Comparison of ENCODE assay signal across 13 cellular contexts in the genomic region with DNA sequence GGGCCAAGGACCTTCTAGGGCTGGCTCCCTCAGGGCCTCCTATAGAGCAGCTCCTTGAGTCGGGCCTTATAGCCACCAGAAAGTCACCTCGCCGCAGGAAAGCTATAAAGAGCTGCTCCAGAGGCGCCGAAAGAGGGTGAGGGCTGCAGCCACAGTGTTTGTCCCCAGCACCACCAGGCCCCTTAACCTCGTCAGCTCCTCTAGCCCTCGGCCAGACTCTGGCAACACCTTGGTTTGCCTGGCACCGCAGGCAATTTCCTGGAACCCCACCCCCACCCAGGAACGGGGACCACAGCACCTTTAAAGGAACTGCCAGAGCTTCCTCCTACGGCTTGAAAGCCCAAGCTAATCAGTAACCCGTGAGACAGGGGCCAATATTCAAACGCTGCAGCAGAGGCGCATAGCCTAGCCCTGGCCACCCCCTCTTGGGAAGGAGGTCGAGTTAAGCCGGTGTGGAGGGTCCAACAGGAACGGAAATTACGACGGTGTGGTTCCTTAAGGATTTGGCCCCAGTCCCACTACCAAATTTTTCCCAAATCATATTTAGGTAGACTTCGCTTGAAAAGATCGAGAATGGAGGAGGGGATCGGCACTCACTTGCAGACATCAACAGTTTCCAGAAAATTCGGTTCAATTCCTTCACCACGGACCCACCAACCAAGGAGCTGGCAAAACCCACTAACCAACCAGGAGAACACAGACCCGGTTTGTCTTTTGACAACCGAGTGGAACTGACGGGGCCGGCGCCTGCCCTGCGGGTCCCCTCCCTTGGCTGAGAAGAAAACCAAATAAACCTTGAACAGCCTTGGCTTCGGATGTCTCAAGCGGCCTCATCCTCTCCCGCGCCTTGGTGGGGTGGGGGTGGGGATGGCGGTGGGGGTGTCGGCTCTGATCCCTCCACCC. TPM values are rescaled to one million over a fixed set of nuclear protein-coding genes. Genes with fewer than 3 reads are reported as not detected.
DNase-seq lines count a peak whose midpoint lies in the region; ATAC-seq and TF ChIP-seq lines count a peak whose summit lies in the region.
"Had no signal": no experiment of that assay in that cellular context is flagged by ENCODE, and none has a peak within 500 bp of the region (broad histone marks: within the 10 kb centered on the region; RNA-seq: fewer than 3 reads in every experiment).

No MANE protein-coding gene starts in this region.

- peaks cover 94 to 100% of the 10 kb centered on the region in 2 donors for H3K27me3 Mint-ChIP-seq in effector memory CD8-positive, alpha-beta T cell
- H3K27me3 Mint-ChIP-seq in neural crest cell (ENCODE audit: low read depth): peaks cover 100% of the 10 kb centered on the region
- H3K27me3 Mint-ChIP-seq in activated T-helper 2 cell treated with anti-CD3 and anti-CD28 coated beads, Interferon-gamma antibody, Interleukin-2, Interleukin-4, amounts not matched to agents 10 μg/mL and 5 μg/mL and 100 μg/mL, durations not matched to agents 14 hours and 24 hours and 36 hours (ENCODE audit: low read depth): peaks cover 94% of the 10 kb centered on the region

- peak overlapping the region; percentile 98 for H3K4me2 ChIP-seq in Loucy (ENCODE audit: low read depth, low read length, poor library complexity, severe bottlenecking)

- peaks cover 77% of the 10 kb centered on the region for H4K20me1 ChIP-seq in Loucy (ENCODE audit: insufficient read depth, low read length, poor library complexity, severe bottlenecking)

- no peak overlapping the region for H2AFZ ChIP-seq in Loucy (ENCODE audit: low read length)

- intact Hi-C loops in activated T-helper 2 cell treated with anti-CD3 and anti-CD28 coated beads, Interferon-gamma antibody, Interleukin-2, Interleukin-4, amounts not matched to agents 10 μg/mL and 5 μg/mL and 100 μg/mL, durations not matched to agents 14 hours and 24 hours and 36 hours (cut with micrococcal nuclease): no loop called here

- peaks cover 32% of the 10 kb centered on the region for H3K4me1 ChIP-seq in Loucy (ENCODE audit: insufficient read depth, low read length, poor library complexity, severe bottlenecking)
- H3K4me1 ChIP-seq: foreskin keratinocyte had no signal

- H3K79me2 ChIP-seq in Loucy (ENCODE audit: insufficient read depth, low read length): peaks cover 100% of the 10 kb centered on the region

- DNase-seq in COLO668 (lab: John Stamatoyannopoulos, UW; ENCODE audit: unreplicated experiment) (peak; percentile 61), neural crest cell (ENCODE audit: low read depth, low spot score) (no peak), SIG-M5 (lab: John Stamatoyannopoulos, UW) (no peak)
- no peak for DNase-seq in effector memory CD8-positive, alpha-beta T cell
- no peak for DNase-seq in activated T-helper 2 cell treated with anti-CD3 and anti-CD28 coated beads, Interferon-gamma antibody, Interleukin-2, Interleukin-4, amounts not matched to agents 10 μg/mL and 5 μg/mL and 100 μg/mL, durations not matched to agents 14 hours and 24 hours and 36 hours (ENCODE audit: low spot score)
- DNase-seq: foreskin keratinocyte had no signal

- peak overlapping the region; percentile 100 for H3K9ac ChIP-seq in Loucy (ENCODE audit: low read depth, low read length, poor library complexity, severe bottlenecking)

- H3K4me3 ChIP-seq in Loucy (ENCODE audit: low read length, poor library complexity, severe bottlenecking): peak overlapping the region; percentile 89

- TF ChIP-seq CTCF in Loucy (conservative IDR thresholded peaks at IDR 0.05; ENCODE audit: low read length): no peak
- no peak for TF ChIP-seq CTCF in neural crest cell (conservative IDR thresholded peaks at IDR 0.05)

- H3K36me3 ChIP-seq in Loucy (ENCODE audit: insufficient read depth, low read length): peaks cover 60% of the 10 kb centered on the region
- H3K36me3 ChIP-seq: neutrophil had no signal

- peaks cover 12% of the 10 kb centered on the region for H3K36me3 Mint-ChIP-seq in effector memory CD8-positive, alpha-beta T cell (ENCODE audit: insufficient read depth)
- peaks cover 9% of the 10 kb centered on the region for H3K36me3 Mint-ChIP-seq in neural crest cell (ENCODE audit: low read depth)
- no peaks in the 10 kb centered on the region for H3K36me3 Mint-ChIP-seq in activated T-helper 2 cell treated with anti-CD3 and anti-CD28 coated beads, Interferon-gamma antibody, Interleukin-2, Interleukin-4, amounts not matched to agents 10 μg/mL and 5 μg/mL and 100 μg/mL, durations not matched to agents 14 hours and 24 hours and 36 hours (ENCODE audit: low read depth)
- H3K36me3 Mint-ChIP-seq: activated naive CD8-positive, alpha-beta T cell; stimulated activated memory B cell treated with anti-CD40 and anti-IgM and Interleukin-4, amounts not matched to agents 10 μg/mL and 1 μg/mL and 100 μg/mL, for 72 hours had no signal

- no peak overlapping the region for H3K27ac Mint-ChIP-seq in effector memory CD8-positive, alpha-beta T cell
- H3K27ac Mint-ChIP-seq in neural crest cell (ENCODE audit: unreplicated experiment): peak overlapping the region; percentile 57
- no peak overlapping the region for H3K27ac Mint-ChIP-seq in activated T-helper 2 cell treated with anti-CD3 and anti-CD28 coated beads, Interferon-gamma antibody, Interleukin-2, Interleukin-4, amounts not matched to agents 10 μg/mL and 5 μg/mL and 100 μg/mL, durations not matched to agents 14 hours and 24 hours and 36 hours
- H3K27ac Mint-ChIP-seq: activated naive CD8-positive, alpha-beta T cell; stimulated activated memory B cell treated with anti-CD40 and anti-IgM and Interleukin-4, amounts not matched to agents 10 μg/mL and 1 μg/mL and 100 μg/mL, for 72 hours had no signal

- no peaks in the 10 kb centered on the region for H3F3A ChIP-seq in Loucy (ENCODE audit: low read depth)

- peak; percentile 2 for ATAC-seq in effector memory CD8-positive, alpha-beta T cell (replicated peaks)
- ATAC-seq in HG03139 (IDR thresholded peaks at IDR 0.05; ENCODE audit: unreplicated experiment) (no peak), GM19463 (IDR thresholded peaks at IDR 0.05; ENCODE audit: unreplicated experiment) (no peak)

- no peaks in the 10 kb centered on the region for H3K9me2 ChIP-seq in Loucy (replicated peaks; ENCODE audit: low read depth, low read length)

- H3K4me1 Mint-ChIP-seq in effector memory CD8-positive, alpha-beta T cell (ENCODE audit: low read depth in 2 of 2): peaks cover 30 to 43% of the 10 kb centered on the region in 2 donors
- peaks cover 4% of the 10 kb centered on the region for H3K4me1 Mint-ChIP-seq in neural crest cell
- H3K4me1 Mint-ChIP-seq in activated T-helper 2 cell treated with anti-CD3 and anti-CD28 coated beads, Interferon-gamma antibody, Interleukin-2, Interleukin-4, amounts not matched to agents 10 μg/mL and 5 μg/mL and 100 μg/mL, durations not matched to agents 14 hours and 24 hours and 36 hours (ENCODE audit: low read depth): peaks cover 21% of the 10 kb centered on the region

- no peaks in the 10 kb centered on the region for H3K9me3 ChIP-seq in Loucy (ENCODE audit: insufficient read depth, low read depth, low read length)
- H3K9me3 ChIP-seq: neutrophil had no signal

- H3K9me3 Mint-ChIP-seq in effector memory CD8-positive, alpha-beta T cell: no peaks in the 10 kb centered on the region
- no peaks in the 10 kb centered on the region for H3K9me3 Mint-ChIP-seq in neural crest cell
- no peaks in the 10 kb centered on the region for H3K9me3 Mint-ChIP-seq in activated T-helper 2 cell treated with anti-CD3 and anti-CD28 coated beads, Interferon-gamma antibody, Interleukin-2, Interleukin-4, amounts not matched to agents 10 μg/mL and 5 μg/mL and 100 μg/mL, durations not matched to agents 14 hours and 24 hours and 36 hours
- H3K9me3 Mint-ChIP-seq: stimulated activated memory B cell treated with anti-CD40 and anti-IgM and Interleukin-4, amounts not matched to agents 10 μg/mL and 1 μg/mL and 100 μg/mL, for 72 hours had no signal

- peaks cover 69% of the 10 kb centered on the region for H3K27me3 ChIP-seq in Loucy (ENCODE audit: insufficient read depth, low read length, poor library complexity, severe bottlenecking)

- H3K4me3 Mint-ChIP-seq in effector memory CD8-positive, alpha-beta T cell: peak overlapping the region in 1 of 2 donors; percentile 59
- peak overlapping the region; percentile 81 for H3K4me3 Mint-ChIP-seq in neural crest cell
- no peak overlapping the region for H3K4me3 Mint-ChIP-seq in activated T-helper 2 cell treated with anti-CD3 and anti-CD28 coated beads, Interferon-gamma antibody, Interleukin-2, Interleukin-4, amounts not matched to agents 10 μg/mL and 5 μg/mL and 100 μg/mL, durations not matched to agents 14 hours and 24 hours and 36 hours (ENCODE audit: low read depth)
- H3K4me3 Mint-ChIP-seq: stimulated activated memory B cell treated with anti-CD40 and anti-IgM and Interleukin-4, amounts not matched to agents 10 μg/mL and 1 μg/mL and 100 μg/mL, for 72 hours had no signal

RNA-seq across cellular contexts. Expression of a gene that starts 3.0 kb away (rescaled TPM):
- 9.6 and 11.5 TPM in 2 replicates for total RNA-seq in neural crest cell
- total RNA-seq in activated T-helper 2 cell treated with anti-CD3 and anti-CD28 coated beads, Interferon-gamma antibody, Interleukin-2, Interleukin-4, amounts not matched to agents 10 μg/mL and 5 μg/mL and 100 μg/mL, durations not matched to agents 14 hours and 24 hours and 36 hours: 0.52 and 0.62 TPM in 2 replicates
- total RNA-seq: foreskin keratinocyte; T-helper 2 cell treated with Interferon-gamma antibody and Interleukin-4, amounts not matched to agents 100 ng/mL and 5 ng/mL, for 36 hours had no signal

RNA-seq across cellular contexts. Expression of a gene that starts 8.2 kb away (rescaled TPM):
- 2.3 and 2.6 TPM in 2 replicates for total RNA-seq in neural crest cell
- not detected in 2 replicates for total RNA-seq in activated T-helper 2 cell treated with anti-CD3 and anti-CD28 coated beads, Interferon-gamma antibody, Interleukin-2, Interleukin-4, amounts not matched to agents 10 μg/mL and 5 μg/mL and 100 μg/mL, durations not matched to agents 14 hours and 24 hours and 36 hours
- total RNA-seq: foreskin keratinocyte had no signal

RNA-seq across cellular contexts. Expression of a gene that starts 9.0 kb away (rescaled TPM):
- 8.5 and 11.4 TPM in 2 replicates for total RNA-seq in neural crest cell
- total RNA-seq in activated T-helper 2 cell treated with anti-CD3 and anti-CD28 coated beads, Interferon-gamma antibody, Interleukin-2, Interleukin-4, amounts not matched to agents 10 μg/mL and 5 μg/mL and 100 μg/mL, durations not matched to agents 14 hours and 24 hours and 36 hours: 0.39 and 0.64 TPM in 2 replicates

RNA-seq across cellular contexts. Expression of a gene that starts 11.7 kb away (rescaled TPM):
- total RNA-seq in neural crest cell: 21.9 and 22.8 TPM in 2 replicates
- total RNA-seq in activated T-helper 2 cell treated with anti-CD3 and anti-CD28 coated beads, Interferon-gamma antibody, Interleukin-2, Interleukin-4, amounts not matched to agents 10 μg/mL and 5 μg/mL and 100 μg/mL, durations not matched to agents 14 hours and 24 hours and 36 hours: 3.8 and 4.6 TPM in 2 replicates

RNA-seq across cellular contexts. Expression of a gene that starts 13.3 kb away (rescaled TPM):
- 19.7 and 22.9 TPM in 2 replicates for total RNA-seq in neural crest cell
- total RNA-seq in activated T-helper 2 cell treated with anti-CD3 and anti-CD28 coated beads, Interferon-gamma antibody, Interleukin-2, Interleukin-4, amounts not matched to agents 10 μg/mL and 5 μg/mL and 100 μg/mL, durations not matched to agents 14 hours and 24 hours and 36 hours: not detected in 2 replicates
- total RNA-seq: foreskin keratinocyte; T-helper 2 cell treated with Interferon-gamma antibody and Interleukin-4, amounts not matched to agents 100 ng/mL and 5 ng/mL, for 36 hours had no signal
